In genomic region chr11:8477680-8478079, GRCh38 we compare ENCODE assay signal across 14 cellular contexts.
DNase-seq lines count a peak whose midpoint lies in the region; ATAC-seq and TF ChIP-seq lines count a peak whose summit lies in the region.
"Had no signal": no experiment of that assay in that cellular context is flagged by ENCODE, and none has a peak within 500 bp of the region (broad histone marks: within the 10 kb centered on the region; RNA-seq: fewer than 3 reads in every experiment).

No MANE protein-coding gene starts in this region.

- no peaks in the 10 kb centered on the region for H3K9me3 Mint-ChIP-seq in osteocyte (ENCODE audit: unreplicated experiment)
- no peaks in the 10 kb centered on the region for H3K9me3 Mint-ChIP-seq in T-helper 2 cell treated with Interferon-gamma antibody and Interleukin-4, amounts not matched to agents 5 μg/mL and 100 μg/mL, for 36 hours
- H3K9me3 Mint-ChIP-seq: type B pancreatic cell had no signal

- peaks cover 7% of the 10 kb centered on the region for H3K27me3 Mint-ChIP-seq in osteocyte (ENCODE audit: unreplicated experiment)
- no peaks in the 10 kb centered on the region for H3K27me3 Mint-ChIP-seq in T-helper 2 cell treated with Interferon-gamma antibody and Interleukin-4, amounts not matched to agents 5 μg/mL and 100 μg/mL, for 36 hours (ENCODE audit: low read depth)
- H3K27me3 Mint-ChIP-seq: brain had no signal

- H3K4me1 Mint-ChIP-seq in osteocyte (ENCODE audit: unreplicated experiment), result no peaks in the 10 kb centered on the region
- H3K4me1 Mint-ChIP-seq in T-helper 2 cell treated with Interferon-gamma antibody and Interleukin-4, amounts not matched to agents 5 μg/mL and 100 μg/mL, for 36 hours (ENCODE audit: low read depth), result no peaks in the 10 kb centered on the region
- H3K4me1 Mint-ChIP-seq: brain had no signal

- in situ Hi-C loops in GM13976 (cut with MboI; ENCODE audit: low sequenced_read_pairs, unreplicated experiment), result no loop called here

- TF ChIP-seq CTCF in GM13976 (IDR thresholded peaks at IDR 0.05; ENCODE audit: borderline replicate concordance, control extremely low read depth, extremely low read depth, insufficient read depth, missing control alignments), result no peak
- TF ChIP-seq CTCF in osteocyte (IDR thresholded peaks at IDR 0.05), result no peak

- no peak overlapping the region for H3K4me3 Mint-ChIP-seq in osteocyte (ENCODE audit: unreplicated experiment)
- no peak overlapping the region for H3K4me3 Mint-ChIP-seq in T-helper 2 cell treated with Interferon-gamma antibody and Interleukin-4, amounts not matched to agents 5 μg/mL and 100 μg/mL, for 36 hours
- H3K4me3 Mint-ChIP-seq: brain, type B pancreatic cell had no signal

- no peaks in the 10 kb centered on the region for H3K36me3 Mint-ChIP-seq in osteocyte (ENCODE audit: unreplicated experiment)
- no peaks in the 10 kb centered on the region for H3K36me3 Mint-ChIP-seq in T-helper 2 cell treated with Interferon-gamma antibody and Interleukin-4, amounts not matched to agents 5 μg/mL and 100 μg/mL, for 36 hours (ENCODE audit: low read depth)
- H3K36me3 Mint-ChIP-seq: type B pancreatic cell had no signal

- DNase-seq in GM13976 (ENCODE audit: low spot score) (peak; percentile 33), nucleus accumbens (lab: John Stamatoyannopoulos, UW) (no peak), cerebellum (ENCODE audit: low spot score) (no peak), osteocyte (ENCODE audit: extremely low spot score, unreplicated experiment) (no peak)
- DNase-seq in T-helper 2 cell treated with Interferon-gamma antibody and Interleukin-4, amounts not matched to agents 5 μg/mL and 100 μg/mL, for 36 hours (ENCODE audit: low spot score), result no peak
- DNase-seq: activated CD4-positive, CD25-positive, alpha-beta regulatory T cell; NCI-H1092 treated with DMSO at 0.1 percent for 48 hours; NK-92 treated with Interleukin-12 subunit alpha and Interleukin-12 subunit beta, amount 100 ng/mL, for 24 hours; small intestine had no signal

- H3K27ac Mint-ChIP-seq in osteocyte (ENCODE audit: unreplicated experiment), result no peak overlapping the region
- H3K27ac Mint-ChIP-seq in T-helper 2 cell treated with Interferon-gamma antibody and Interleukin-4, amounts not matched to agents 5 μg/mL and 100 μg/mL, for 36 hours, result no peak overlapping the region
- H3K27ac Mint-ChIP-seq: brain, type B pancreatic cell had no signal

- peak; percentile 95 for ATAC-seq in GM19395 (IDR thresholded peaks at IDR 0.05; ENCODE audit: unreplicated experiment)
- peak; percentile 71 for ATAC-seq in HG02623 (IDR thresholded peaks at IDR 0.05; ENCODE audit: unreplicated experiment)
- ATAC-seq in HG03196 (IDR thresholded peaks at IDR 0.05; ENCODE audit: unreplicated experiment), result peak; percentile 88
